Comparison of ENCODE assay signal across 8 cellular contexts in genomic region chr1:201042663-201043461, GRCh38. TPM values are rescaled to one million over a fixed set of nuclear protein-coding genes. Genes with fewer than 3 reads are reported as not detected.
A peak's percentile ranks its signal among the peaks of the same experiment; 100 is the strongest.
DNase-seq lines count a peak whose midpoint lies in the region; ATAC-seq and TF ChIP-seq lines count a peak whose summit lies in the region.

No MANE protein-coding gene starts in this region.

- no peaks in the 10 kb centered on the region for H3K27me3 ChIP-seq in lower lobe of right lung (ENCODE audit: low read depth)

- no peaks in the 10 kb centered on the region for H3K9me3 ChIP-seq in lower lobe of right lung

- no peaks in the 10 kb centered on the region for H3K36me3 ChIP-seq in lower lobe of right lung

- ATAC-seq in HG03103 (IDR thresholded peaks at IDR 0.05; ENCODE audit: low read depth, unreplicated experiment) (peak; percentile 77), lower lobe of right lung (peak; percentile 79 to 86), HG03045 (IDR thresholded peaks at IDR 0.05; ENCODE audit: unreplicated experiment) (no peak)

- intact Hi-C loops in lower lobe of right lung (cut with DNase I): loop anchor here (5.0 kb wide), 1 partner anchor 71 kb away; no protein-coding TSS in a partner anchor

- H3K4me3 ChIP-seq in coronary artery: no peak overlapping the region
- H3K4me3 ChIP-seq in lower lobe of right lung: no peak overlapping the region

- TF ChIP-seq CTCF in GM12872 (IDR thresholded peaks at IDR 0.05; ENCODE audit: insufficient read depth, low read depth, low read length) (peak; percentile 85), coronary artery (IDR thresholded peaks at IDR 0.05) (peak; percentile 53), lower lobe of right lung (IDR thresholded peaks at IDR 0.05) (peak; percentile 84)

- no peaks in the 10 kb centered on the region for H3K4me1 ChIP-seq in lower lobe of right lung

- H3K27ac ChIP-seq in coronary artery: no peak overlapping the region
- no peak overlapping the region for H3K27ac ChIP-seq in lower lobe of right lung

- DNase-seq in NCI-H345 treated with DMSO at 0.1 percent for 48 hours (lab: John Stamatoyannopoulos, UW; ENCODE audit: unreplicated experiment): peak; percentile 28
- DNase-seq in activated CD4-positive, alpha-beta T cell treated with anti-CD3 and anti-CD28 coated beads for 48 hours: peak; percentile 76
- no peak for DNase-seq in coronary artery (ENCODE audit: low spot score)
- peak; percentile 69 for DNase-seq in lower lobe of right lung
- peak; percentile 51 for DNase-seq in stimulated activated CD8-positive, alpha-beta memory T cell treated with anti-CD3 and anti-CD28 coated beads, Interleukin-12 subunit alpha, Interleukin-12 subunit beta, amount 100 ng/mL, for 1 hour (ENCODE audit: low read depth)

RNA-seq across cellular contexts. Expression of gene KIF21B, which starts 19.3 kb away (rescaled TPM):
- 4.7 TPM for total RNA-seq in lower lobe of right lung
